23 cellular contexts compared by ENCODE assay signal in the genomic region with DNA sequence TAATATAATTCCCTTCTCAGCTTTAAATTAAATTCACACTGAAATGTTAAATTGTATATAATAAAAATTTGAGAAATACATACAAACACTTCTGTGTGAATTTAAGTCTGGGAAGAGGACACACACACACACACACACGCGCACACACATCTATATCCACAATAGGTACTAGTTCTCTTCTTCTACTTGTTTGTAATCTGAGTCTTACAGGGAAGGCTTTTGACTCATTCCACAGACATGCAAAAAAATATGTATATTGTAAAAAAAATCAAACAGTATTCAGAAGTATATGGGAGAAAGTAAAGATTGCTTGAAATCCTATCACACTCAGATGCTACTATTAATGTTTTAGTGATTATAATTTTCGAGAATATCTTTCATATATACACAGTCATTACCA.
"Had no signal": no experiment of that assay in that cellular context is flagged by ENCODE, and none has a peak within 500 bp of the region (broad histone marks: within the 10 kb centered on the region; RNA-seq: fewer than 3 reads in every experiment).

No MANE protein-coding gene starts in this region.

- H3K9me3 ChIP-seq: adrenal gland, gastroesophageal sphincter, sigmoid colon, thoracic aorta, vagina had no signal

- H3K4me3 ChIP-seq: adrenal gland, cardiac muscle cell, gastroesophageal sphincter, neural progenitor cell, sigmoid colon, thoracic aorta, vagina had no signal

- DNase-seq: activated CD4-positive, alpha-beta T cell treated with anti-CD3 and anti-CD28 coated beads, Interleukin-2, amount 10 ng/mL, durations not matched to agents 24 days and 14 days; activated CD8-positive, alpha-beta memory T cell treated with anti-CD3 and anti-CD28 coated beads, Interleukin-2, amount 10 ng/mL, durations not matched to agents 7 days and 5 days; activated CD8-positive, alpha-beta T cell treated with anti-CD3 and anti-CD28 coated beads for 36 hours; activated gamma-delta T cell; activated T-cell treated with anti-CD3 and anti-CD28 coated beads for 4 hours; adrenal gland; dermis blood vessel endothelial cell; effector CD8-positive, alpha-beta T cell; head of caudate nucleus; hypothalamus; left ventricle myocardium superior; mammary epithelial cell; naive thymus-derived CD8-positive, alpha-beta T cell; retina; sigmoid colon; stimulated activated CD4-positive, alpha-beta T cell treated with anti-CD3 and anti-CD28 coated beads, Interleukin-4, amount 100 ng/mL, for 24 hours; stimulated activated naive CD4-positive, alpha-beta T cell treated with Interleukin-2 at 50 U/mL for 16 hours had no signal

- H3K27me3 ChIP-seq: adrenal gland, cardiac muscle cell, gastroesophageal sphincter, neural progenitor cell, sigmoid colon, vagina had no signal

- H3K27ac ChIP-seq: adrenal gland, cardiac muscle cell, gastroesophageal sphincter, neural progenitor cell, sigmoid colon, thoracic aorta, vagina, VCaP had no signal
